In genomic region chr1:107936498-107937481, GRCh38 we compare ENCODE assay signal across 8 cellular contexts. TPM values are rescaled to one million over a fixed set of nuclear protein-coding genes. Genes with fewer than 3 reads are reported as not detected.
DNase-seq lines count a peak whose midpoint lies in the region; ATAC-seq and TF ChIP-seq lines count a peak whose summit lies in the region.

No MANE protein-coding gene starts in this region.

- H3K4me3 ChIP-seq in esophagus squamous epithelium, result no peak overlapping the region

- ATAC-seq in GM21529 (IDR thresholded peaks at IDR 0.05; ENCODE audit: unreplicated experiment) (peak; percentile 35), omental fat pad (ENCODE audit: low FRiP score) (peak; percentile 64), GM21367 (IDR thresholded peaks at IDR 0.05; ENCODE audit: unreplicated experiment) (no peak)

- WGBS in esophagus squamous epithelium, 2 donors, result 18 to 30% methylated on average over 10 of the region's 10 CpGs

- DNase-seq in CD1c-positive myeloid dendritic cell (ENCODE audit: extremely low spot score) (peak; percentile 74), esophagus squamous epithelium (lab: John Stamatoyannopoulos, UW) (no peak), omental fat pad (ENCODE audit: low spot score) (no peak), NCI-H1092 (lab: John Stamatoyannopoulos, UW) (no peak)
- DNase-seq in activated CD4-positive, alpha-beta T cell treated with anti-CD3 and anti-CD28 coated beads for 48 hours, result peak; percentile 71

- H3K27ac ChIP-seq in KOPT-K1 (ENCODE audit: low read depth, low read length, poor library complexity, severe bottlenecking) (peak overlapping the region; percentile 2), esophagus squamous epithelium (peak overlapping the region in 3 of 4 donors; percentile 13 to 62 (median 23))

- intact Hi-C loops in esophagus squamous epithelium (cut with DNase I), result no loop called here

- H3K36me3 ChIP-seq in KOPT-K1 (ENCODE audit: insufficient read depth, low read length) (no peaks in the 10 kb centered on the region), esophagus squamous epithelium (no peaks in the 10 kb centered on the region)

- no peak for TF ChIP-seq CTCF in esophagus squamous epithelium (IDR thresholded peaks at IDR 0.05)
- no peak for TF ChIP-seq CTCF in omental fat pad (IDR thresholded peaks at IDR 0.05)

- TF ChIP-seq POLR2A in esophagus squamous epithelium (IDR thresholded peaks at IDR 0.05), result no peak

- peaks cover 12 to 23% (median 17%) of the 10 kb centered on the region in 3 donors for H3K4me1 ChIP-seq in esophagus squamous epithelium

- H3K27me3 ChIP-seq in esophagus squamous epithelium, result no peaks in the 10 kb centered on the region

- H3K9me3 ChIP-seq in KOPT-K1 (ENCODE audit: insufficient read depth, low read length, poor library complexity, severe bottlenecking) (no peaks in the 10 kb centered on the region), esophagus squamous epithelium (no peaks in the 10 kb centered on the region)

RNA-seq across cellular contexts. Expression of gene VAV3, which starts 28.2 kb away (rescaled TPM):
- total RNA-seq in esophagus squamous epithelium, result 100 to 1,000 TPM in 1 of 4 donors, 10 to 100 TPM in 3; 43.4 to 126 (median 76.9) TPM
- 10 to 100 TPM in 2 of 4 donors, 1 to 10 TPM in 2; 5.4 to 10.9 (median 10.2) TPM for total RNA-seq in omental fat pad

Comparison
In these comparisons a context has a peak if more than half of its experiments do, and no peak if none do; other contexts are left out.
1. DNase-seq: peak in CD1c-positive myeloid dendritic cell (single experiment) and activated CD4-positive, alpha-beta T cell treated with anti-CD3 and anti-CD28 coated beads for 48 hours (single experiment); none in esophagus squamous epithelium (single experiment), omental fat pad (single experiment) and NCI-H1092 (single experiment).